In genomic region chr4:30943356-30943755, GRCh38 we compare ENCODE assay signal across 23 cellular contexts.
DNase-seq lines count a peak whose midpoint lies in the region; ATAC-seq, FAIRE-seq and TF ChIP-seq lines count a peak whose summit lies in the region.
"Had no signal": no experiment of that assay in that cellular context is flagged by ENCODE, and none has a peak within 500 bp of the region (broad histone marks: within the 10 kb centered on the region; RNA-seq: fewer than 3 reads in every experiment).

No MANE protein-coding gene starts in this region.

- H3K4ac ChIP-seq in H1 (replicated peaks; ENCODE audit: insufficient read length, low read depth, low read length) (no peak overlapping the region), mesenchymal stem cell (ENCODE audit: low read depth in 1 of 2, low read length in 2 of 2) (no peak overlapping the region)

- CTCF ChIA-PET in mammary epithelial cell (lab: Charles Lee; ENCODE audit: low non-redundant PET) (no interaction called here), MCF 10A (lab: Yijun Ruan, JAX) (no interaction called here), H1 (lab: Charles Lee; ENCODE audit: partially characterized antibody) (no interaction called here), RWPE1 (lab: Yijun Ruan, JAX) (interaction anchor here (0.7 kb wide), 1 partner anchor 21 kb away, joined by 3 read pairs; no protein-coding TSS in a partner anchor)

- H3K79me2 ChIP-seq in mammary epithelial cell (ENCODE audit: insufficient read depth, low read length) (no peaks in the 10 kb centered on the region), H1 (ENCODE audit: control insufficient read depth in 1 of 2, insufficient read depth in 2 of 2, low read length in 2 of 2) (no peaks in the 10 kb centered on the region)

- H2AK5ac ChIP-seq in H1 (ENCODE audit: low read depth, low read length) (no peak overlapping the region), mesenchymal stem cell (ENCODE audit: low read length, severe bottlenecking) (no peak overlapping the region)

- no peaks in the 10 kb centered on the region for H3K36me3 ChIP-seq in mammary epithelial cell (ENCODE audit: insufficient read depth, low read length)
- no peaks in the 10 kb centered on the region for H3K36me3 ChIP-seq in H1 (ENCODE audit: control insufficient read depth in 2 of 4, insufficient read depth in 4 of 4, low read length in 3 of 4)
- no peaks in the 10 kb centered on the region for H3K36me3 ChIP-seq in mesenchymal stem cell (ENCODE audit: control insufficient read depth in 1 of 2, insufficient read depth in 2 of 2, low read depth in 1 of 2, low read length in 2 of 2)
- H3K36me3 ChIP-seq: BLaER1, Peyer's patch had no signal

- intact Hi-C loops in mammary epithelial cell (cut with micrococcal nuclease) = no loop called here
- intact Hi-C loops in MCF 10A (cut with micrococcal nuclease) = no loop called here

- H3K56ac ChIP-seq in H1 (replicated peaks; ENCODE audit: insufficient read length, low read depth, low read length) = no peak overlapping the region

- no peak for TF ChIP-seq POLR2A in H1 (IDR thresholded peaks at IDR 0.05; ENCODE audit: control extremely low read depth in 1 of 2, low read depth in 2 of 2, low read length in 2 of 2)

- H2BK5ac ChIP-seq in H1 (ENCODE audit: low read depth, low read length) = no peak overlapping the region
- H2BK5ac ChIP-seq in mesenchymal stem cell (ENCODE audit: low read depth, low read length, poor library complexity, severe bottlenecking) = no peak overlapping the region

- H3K36me3 Mint-ChIP-seq in MCF 10A (ENCODE audit: insufficient read depth, unreplicated experiment) = no peaks in the 10 kb centered on the region

- TF ChIP-seq RAD21 in H1 (IDR thresholded peaks at IDR 0.05 in 1 of 2, conservative IDR thresholded peaks at IDR 0.05 in 1 of 2; ENCODE audit: low read depth in 2 of 2, low read length in 2 of 2) = no peak

- DNase-seq in mammary epithelial cell = no peak
- DNase-seq in MCF 10A (ENCODE audit: unreplicated experiment) = no peak
- no peak for DNase-seq in H1 (ENCODE audit: low read depth in 1 of 2, low spot score in 2 of 2)
- DNase-seq in mesenchymal stem cell = peak; percentile 13
- no peak for DNase-seq in RWPE1 (ENCODE audit: low spot score)
- DNase-seq in SHP77 treated with DMSO at 0.1 percent for 48 hours (lab: John Stamatoyannopoulos, UW) = no peak
- no peak for DNase-seq in foreskin keratinocyte
- DNase-seq: ACHN; CD4-positive, alpha-beta T cell; COR-L47; DMS79 treated with DMSO at 0.1 percent for 48 hours; H7; KG1; NCI-H1105 treated with DMSO at 0.1 percent for 48 hours; NCI-H2081; NCI-H2171 treated with DMSO at 0.1 percent for 48 hours; NCI-H446; NCI-H526; Peyer's patch; Right ventricle myocardium superior had no signal

- H3K9me3 ChIP-seq in mammary epithelial cell (replicated peaks; ENCODE audit: insufficient read depth, low read length) (no peaks in the 10 kb centered on the region), H1 (ENCODE audit: insufficient read depth in 2 of 2, low read depth in 1 of 2, low read length in 1 of 2) (no peaks in the 10 kb centered on the region), mesenchymal stem cell (ENCODE audit: control insufficient read depth, low read length) (no peaks in the 10 kb centered on the region)
- H3K9me3 ChIP-seq: BLaER1, Peyer's patch had no signal

- TF ChIP-seq EP300 in H1 (IDR thresholded peaks at IDR 0.05; ENCODE audit: borderline replicate concordance in 1 of 2, low read depth in 2 of 2, low read length in 2 of 2) = no peak

- H4K20me1 ChIP-seq in mammary epithelial cell (ENCODE audit: insufficient read depth, low read length) = no peaks in the 10 kb centered on the region
- no peaks in the 10 kb centered on the region for H4K20me1 ChIP-seq in H1 (replicated peaks in 1 of 2; ENCODE audit: control insufficient read depth in 1 of 2, insufficient read depth in 2 of 2, low read length in 2 of 2)
- H4K20me1 ChIP-seq: BLaER1 had no signal

- no peak overlapping the region for H2BK120ac ChIP-seq in H1 (replicated peaks; ENCODE audit: low read depth, low read length)
- H2BK120ac ChIP-seq in mesenchymal stem cell (ENCODE audit: low read depth, low read length) = no peak overlapping the region

- no peak overlapping the region for H3K4me3 Mint-ChIP-seq in MCF 10A (ENCODE audit: unreplicated experiment)
- H3K4me3 Mint-ChIP-seq: CD4-positive, alpha-beta T cell had no signal

- BruUV-seq in mammary epithelial cell (replicated peaks; lab: Mats Ljungman, UMichigan) (no TSS peak), MCF 10A (replicated peaks; lab: Mats Ljungman, UMichigan) (no TSS peak)

- H4K91ac ChIP-seq in H1 (replicated peaks; ENCODE audit: insufficient read length, low read length) (no peak overlapping the region), mesenchymal stem cell (ENCODE audit: low read length) (no peak overlapping the region)

- H2BK20ac ChIP-seq in H1 (ENCODE audit: low read length) = no peak overlapping the region

- POLR2A ChIA-PET in MCF 10A (lab: Yijun Ruan, JAX) (interaction anchor here (0.7 kb wide), 1 partner anchor 1632 kb away, joined by 3 read pairs; no protein-coding TSS in a partner anchor), H1 (lab: Charles Lee; ENCODE audit: partially characterized antibody) (no interaction called here), RWPE1 (lab: Yijun Ruan, JAX; ENCODE audit: low non-redundant PET) (no interaction called here)

- peak overlapping the region; percentile 37 for H2AFZ ChIP-seq in mammary epithelial cell (ENCODE audit: low read depth, low read length)
- H2AFZ ChIP-seq in H1 (ENCODE audit: low read length) = 0 out of 2 replicates have a peak overlapping the region, but pooled peaks have one; percentile 87
- no peak overlapping the region for H2AFZ ChIP-seq in mesenchymal stem cell (ENCODE audit: low read depth, low read length)

- H3K9me3 Mint-ChIP-seq in MCF 10A (ENCODE audit: unreplicated experiment) = no peaks in the 10 kb centered on the region
- H3K9me3 Mint-ChIP-seq: CD4-positive, alpha-beta T cell had no signal

- H2BK12ac ChIP-seq in H1 (ENCODE audit: low read depth, low read length) = no peak overlapping the region
- no peak overlapping the region for H2BK12ac ChIP-seq in mesenchymal stem cell (ENCODE audit: low read length in 2 of 2)

- WGBS in mammary epithelial cell (ENCODE audit: low coverage, missing lambda C conversion rate) = 42% methylated on average over 2 of the region's 2 CpGs
- WGBS in H1 (ENCODE audit: extremely low coverage in 1 of 2, insufficient coverage in 1 of 2, insufficient read length in 1 of 2, insufficient replicate concordance in 2 of 2, low coverage in 1 of 2, low lambda C conversion rate in 2 of 2, missing lambda C conversion rate in 1 of 2), 2 experiments = 94% methylated on average over 2 of the region's 2 CpGs; no CpG with 5 or more reads in 1 of the 2 experiments
- WGBS in mesenchymal stem cell = 85% methylated on average over 1 of the region's 2 CpGs

- ATAC-seq in HG02840 (IDR thresholded peaks at IDR 0.05; ENCODE audit: low FRiP score, unreplicated experiment) = no peak
- no peak for ATAC-seq in foreskin keratinocyte

- no peak for FAIRE-seq in H1 (lab: Jason Lieb, UNC)

- no peaks in the 10 kb centered on the region for H3K79me1 ChIP-seq in H1 (ENCODE audit: low read depth, low read length)
- H3K79me1 ChIP-seq in mesenchymal stem cell (replicated peaks; ENCODE audit: low read length, poor library complexity, severe bottlenecking) = no peaks in the 10 kb centered on the region

- H3K23ac ChIP-seq in H1 (ENCODE audit: insufficient read length) (no peak overlapping the region), mesenchymal stem cell (ENCODE audit: low read length in 2 of 2) (no peak overlapping the region)

- peaks cover 7% of the 10 kb centered on the region for H3K4me1 Mint-ChIP-seq in MCF 10A (ENCODE audit: insufficient read depth, unreplicated experiment)

- no peaks in the 10 kb centered on the region for H3K27me3 ChIP-seq in mammary epithelial cell (ENCODE audit: insufficient read depth, low read length)
- H3K27me3 ChIP-seq in H1 (replicated peaks in 1 of 4; ENCODE audit: control insufficient read depth in 3 of 4, extremely low read depth in 1 of 4, insufficient read depth in 3 of 4, low read length in 3 of 4) = no peaks in the 10 kb centered on the region
- no peaks in the 10 kb centered on the region for H3K27me3 ChIP-seq in mesenchymal stem cell (ENCODE audit: control insufficient read depth in 1 of 2, insufficient read depth in 1 of 2, low read length in 2 of 2)
- H3K27me3 ChIP-seq in foreskin keratinocyte = no peaks in the 10 kb centered on the region
- H3K27me3 ChIP-seq: BLaER1, Peyer's patch had no signal

- H3K14ac ChIP-seq in H1 (ENCODE audit: insufficient read length) (no peak overlapping the region), mesenchymal stem cell (ENCODE audit: low read length in 2 of 2) (no peak overlapping the region)

- in situ Hi-C loops in mammary epithelial cell (cut with MboI; ENCODE audit: low sequenced_read_pairs in 2 of 2) = no loop called here

- H3K9ac ChIP-seq in mammary epithelial cell (ENCODE audit: insufficient read depth, low read length) (no peak overlapping the region), H1 (replicated peaks in 1 of 4; ENCODE audit: extremely low read depth in 1 of 4, low read depth in 3 of 4, low read length in 3 of 4) (no peak overlapping the region; a peak in 1 of 7 replicates), mesenchymal stem cell (ENCODE audit: low read length) (no peak overlapping the region)
- H3K9ac ChIP-seq: BLaER1 had no signal

- H3K4me3 ChIP-seq in mammary epithelial cell (replicated peaks in 1 of 3; ENCODE audit: insufficient read depth in 1 of 3, low read depth in 2 of 3, low read length in 3 of 3) = no peak overlapping the region
- no peak overlapping the region for H3K4me3 ChIP-seq in H1 (ENCODE audit: extremely low read depth in 1 of 4, insufficient read depth in 2 of 4, low read depth in 3 of 4, low read length in 4 of 4)
- no peak overlapping the region for H3K4me3 ChIP-seq in mesenchymal stem cell (ENCODE audit: insufficient read depth in 1 of 2, low read depth in 1 of 2, low read length in 2 of 2)
- H3K4me3 ChIP-seq: BLaER1, Peyer's patch had no signal

- dilution Hi-C loops in mammary epithelial cell (cut with HindIII; ENCODE audit: low sequenced_read_pairs) = no loop called here

- TF ChIP-seq CTCF in mammary epithelial cell (conservative IDR thresholded peaks at IDR 0.05 in 1 of 2, IDR thresholded peaks at IDR 0.05 in 1 of 2; ENCODE audit: extremely low read depth in 1 of 2, insufficient read depth in 1 of 2, low read depth in 1 of 2, low read length in 2 of 2) = no peak
- no peak for TF ChIP-seq CTCF in MCF 10A (IDR thresholded peaks at IDR 0.05; ENCODE audit: unreplicated experiment)
- no peak for TF ChIP-seq CTCF in H1 (IDR thresholded peaks at IDR 0.05; ENCODE audit: control extremely low read depth in 1 of 3, insufficient read depth in 1 of 3, low read depth in 1 of 3, low read length in 3 of 3)
- no peak for TF ChIP-seq CTCF in RWPE1 (conservative IDR thresholded peaks at IDR 0.05; ENCODE audit: low read depth)
- no peak for TF ChIP-seq CTCF in foreskin keratinocyte (conservative IDR thresholded peaks at IDR 0.05)

- H3K27ac Mint-ChIP-seq in MCF 10A (ENCODE audit: low read depth, unreplicated experiment) = no peak overlapping the region
- H3K27ac Mint-ChIP-seq: CD4-positive, alpha-beta T cell had no signal

- H3K23me2 ChIP-seq in H1 (ENCODE audit: low read depth, low read length) = no peaks in the 10 kb centered on the region

- H4K8ac ChIP-seq in H1 (ENCODE audit: extremely low read depth, insufficient read depth, low read length) = no peak overlapping the region
- no peak overlapping the region for H4K8ac ChIP-seq in mesenchymal stem cell (ENCODE audit: low read length)

- H3K4me1 ChIP-seq in mammary epithelial cell (ENCODE audit: insufficient read depth, low read length) (peaks cover 14% of the 10 kb centered on the region), H1 (replicated peaks in 1 of 4; ENCODE audit: control insufficient read depth in 3 of 4, insufficient read depth in 4 of 4, low read length in 3 of 4) (no peaks in the 10 kb centered on the region), mesenchymal stem cell (ENCODE audit: control insufficient read depth, insufficient read depth, low read depth, low read length) (peaks cover 2% of the 10 kb centered on the region), foreskin keratinocyte (peaks cover 25% of the 10 kb centered on the region)
- H3K4me1 ChIP-seq: BLaER1, Peyer's patch had no signal

- H2BK15ac ChIP-seq in H1 (ENCODE audit: low read length) (no peak overlapping the region), mesenchymal stem cell (ENCODE audit: low read depth, poor library complexity, severe bottlenecking) (no peak overlapping the region)

- H3K18ac ChIP-seq in H1 (ENCODE audit: extremely low read depth, low read length) = no peak overlapping the region
- no peak overlapping the region for H3K18ac ChIP-seq in mesenchymal stem cell (ENCODE audit: low read depth in 1 of 2, low read length in 2 of 2)

- no peak overlapping the region for H3K27ac ChIP-seq in mammary epithelial cell (ENCODE audit: insufficient read depth, low read depth, low read length)
- H3K27ac ChIP-seq in H1 (ENCODE audit: low read depth, low read length) = no peak overlapping the region
- H3K27ac ChIP-seq in mesenchymal stem cell (ENCODE audit: low read length, poor library complexity, severe bottlenecking) = no peak overlapping the region
- H3K27ac ChIP-seq in RWPE1 = no peak overlapping the region
- no peak overlapping the region for H3K27ac ChIP-seq in foreskin keratinocyte
- H3K27ac ChIP-seq: 22Rv1, BLaER1, Peyer's patch had no signal

- H4K5ac ChIP-seq in H1 (ENCODE audit: insufficient read length, low read depth, low read length) = no peak overlapping the region

- H3K4me2 ChIP-seq in mammary epithelial cell (ENCODE audit: insufficient read depth, low read depth, low read length) (no peak overlapping the region), H1 (ENCODE audit: insufficient read depth in 1 of 2, low read depth in 2 of 2, low read length in 2 of 2) (no peak overlapping the region), mesenchymal stem cell (ENCODE audit: low read length, poor library complexity, severe bottlenecking) (no peak overlapping the region)
- H3K4me2 ChIP-seq: BLaER1 had no signal

- no peaks in the 10 kb centered on the region for H3K27me3 Mint-ChIP-seq in MCF 10A (ENCODE audit: insufficient read depth, unreplicated experiment)
- H3K27me3 Mint-ChIP-seq: CD4-positive, alpha-beta T cell had no signal
